In the genomic region with DNA sequence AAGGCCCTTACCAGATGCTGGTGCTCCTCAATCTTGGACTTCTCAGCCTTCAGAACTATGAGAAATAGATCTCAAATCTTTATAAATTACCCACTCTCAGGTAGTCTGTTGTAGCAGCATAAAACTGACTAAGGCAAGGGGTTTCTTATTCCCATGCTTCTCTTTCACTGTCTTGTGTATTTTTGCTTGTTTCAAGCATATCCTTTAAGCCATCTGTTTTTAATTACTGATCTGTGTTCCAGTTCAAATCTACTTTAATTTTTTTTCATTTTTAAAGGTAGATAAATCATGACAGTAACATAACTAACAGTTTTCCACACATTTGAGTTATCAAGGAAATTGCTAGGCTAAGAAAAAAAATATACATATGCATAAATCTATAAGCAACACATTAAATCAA, we compare ENCODE assay signal across 32 cellular contexts.
"Had no signal": no experiment of that assay in that cellular context is flagged by ENCODE, and none has a peak within 500 bp of the region (broad histone marks: within the 10 kb centered on the region; RNA-seq: fewer than 3 reads in every experiment).

No MANE protein-coding gene starts in this region.

- H3K4me3 Mint-ChIP-seq: activated B cell treated with CpG ODN at 0.5 μM for 24 hours; activated CD4-positive, alpha-beta memory T cell treated with anti-CD3 and anti-CD28 coated beads for 36 hours; activated CD4-positive, alpha-beta T cell treated with anti-CD3 and anti-CD28 coated beads for 36 hours; activated CD4-positive, alpha-beta T cell treated with anti-CD3 and anti-CD28 coated beads, Interleukin-2, amount 10 ng/mL, durations not matched to agents 24 days and 14 days; activated CD8-positive, alpha-beta memory T cell treated with anti-CD3 and anti-CD28 coated beads, Interleukin-2, amount 10 ng/mL, durations not matched to agents 7 days and 5 days; activated CD8-positive, alpha-beta T cell treated with anti-CD3 and anti-CD28 coated beads, Interleukin-2, amount 10 ng/mL, durations not matched to agents 7 days and 5 days; activated naive CD4-positive, alpha-beta T cell treated with anti-CD3 and anti-CD28 coated beads, Interleukin-2, amount 10 ng/mL, durations not matched to agents 7 days and 5 days; activated naive CD8-positive, alpha-beta T cell treated with anti-CD3 and anti-CD28 coated beads, Interleukin-2, amount 10 ng/mL, durations not matched to agents 7 days and 5 days; activated T-cell treated with anti-CD3 and anti-CD28 coated beads, Interleukin-2, amount 50 U/mL, for 24 hours; activated T-cell treated with anti-CD3 and anti-CD28 coated beads, Interleukin-2, amount 50 U/mL, for 72 hours; effector memory CD8-positive, alpha-beta T cell; T-helper 17 cell; T-helper 2 cell treated with Interferon-gamma antibody and Interleukin-4, amounts not matched to agents 5 μg/mL and 100 μg/mL, for 36 hours had no signal

- H3K27me3 ChIP-seq: brain microvascular endothelial cell, colonic mucosa, esophagus muscularis mucosa, gastroesophageal sphincter, hepatocyte had no signal

- DNase-seq: activated B cell treated with CpG ODN at 0.5 μM for 24 hours; activated CD4-positive, alpha-beta memory T cell treated with anti-CD3 and anti-CD28 coated beads for 36 hours; activated CD4-positive, alpha-beta T cell treated with anti-CD3 and anti-CD28 coated beads for 36 hours; activated CD4-positive, alpha-beta T cell treated with anti-CD3 and anti-CD28 coated beads, Interleukin-2, amount 10 ng/mL, durations not matched to agents 24 days and 14 days; activated CD4-positive, CD25-positive, alpha-beta regulatory T cell treated with anti-CD3 and anti-CD28 coated beads, Interleukin-2, amount 50 U/mL, for 72 hours; activated CD8-positive, alpha-beta memory T cell treated with anti-CD3 and anti-CD28 coated beads, Interleukin-2, amount 10 ng/mL, durations not matched to agents 7 days and 5 days; activated CD8-positive, alpha-beta memory T cell treated with anti-CD3 and anti-CD28 coated beads, Interleukin-2, amount 50 U/mL, for 4 hours; activated CD8-positive, alpha-beta T cell treated with anti-CD3 and anti-CD28 coated beads, Interleukin-2, amount 10 ng/mL, durations not matched to agents 7 days and 5 days; activated gamma-delta T cell; activated naive CD4-positive, alpha-beta T cell; activated naive CD4-positive, alpha-beta T cell treated with anti-CD3 and anti-CD28 coated beads, Interleukin-2, amount 10 ng/mL, durations not matched to agents 7 days and 5 days; activated naive CD8-positive, alpha-beta T cell treated with anti-CD3 and anti-CD28 coated beads, Interleukin-2, amount 10 ng/mL, durations not matched to agents 7 days and 5 days; activated T-cell treated with anti-CD3 and anti-CD28 coated beads for 4 hours; activated T-cell treated with anti-CD3 and anti-CD28 coated beads, Interleukin-2, amount 50 U/mL, for 24 hours; activated T-cell treated with anti-CD3 and anti-CD28 coated beads, Interleukin-2, amount 50 U/mL, for 72 hours; amniotic stem cell; anterior cingulate cortex; brain microvascular endothelial cell; colonic mucosa; effector memory CD8-positive, alpha-beta T cell; erythroblast; foreskin melanocyte; heart right ventricle; T-helper 1 cell; T-helper 17 cell; T1000; WERI-Rb-1 had no signal

- H3K4me1 ChIP-seq: colonic mucosa, esophagus muscularis mucosa, gastroesophageal sphincter had no signal

- H3K27me3 Mint-ChIP-seq: activated CD4-positive, alpha-beta memory T cell treated with anti-CD3 and anti-CD28 coated beads for 36 hours; activated CD4-positive, alpha-beta T cell treated with anti-CD3 and anti-CD28 coated beads for 36 hours; activated T-cell treated with anti-CD3 and anti-CD28 coated beads, Interleukin-2, amount 50 U/mL, for 24 hours; effector memory CD8-positive, alpha-beta T cell; T-helper 17 cell had no signal

- ATAC-seq: activated CD4-positive, alpha-beta T cell treated with anti-CD3 and anti-CD28 coated beads for 36 hours; activated CD8-positive, alpha-beta memory T cell treated with anti-CD3 and anti-CD28 coated beads, Interleukin-2, amount 10 ng/mL, durations not matched to agents 7 days and 5 days; activated CD8-positive, alpha-beta T cell treated with anti-CD3 and anti-CD28 coated beads, Interleukin-2, amount 10 ng/mL, durations not matched to agents 7 days and 5 days; activated naive CD4-positive, alpha-beta T cell treated with anti-CD3 and anti-CD28 coated beads, Interleukin-2, amount 50 U/mL, for 72 hours; activated T-cell treated with anti-CD3 and anti-CD28 coated beads, Interleukin-2, amount 50 U/mL, for 72 hours; effector memory CD8-positive, alpha-beta T cell; gastroesophageal sphincter; heart right ventricle; T-helper 17 cell had no signal

- H3K4me3 ChIP-seq: colonic mucosa, esophagus muscularis mucosa, gastroesophageal sphincter, heart right ventricle, hepatocyte had no signal

- H3K9me3 ChIP-seq: colonic mucosa, esophagus muscularis mucosa had no signal

- H3K36me3 Mint-ChIP-seq: activated CD4-positive, alpha-beta memory T cell treated with anti-CD3 and anti-CD28 coated beads for 36 hours; activated CD8-positive, alpha-beta memory T cell treated with anti-CD3 and anti-CD28 coated beads, Interleukin-2, amount 10 ng/mL, durations not matched to agents 7 days and 5 days; activated naive CD4-positive, alpha-beta T cell treated with anti-CD3 and anti-CD28 coated beads, Interleukin-2, amount 10 ng/mL, durations not matched to agents 7 days and 5 days; activated naive CD4-positive, alpha-beta T cell treated with anti-CD3 and anti-CD28 coated beads, Interleukin-2, amount 50 U/mL, for 72 hours had no signal

- H3K27ac ChIP-seq: brain microvascular endothelial cell, colonic mucosa, esophagus muscularis mucosa, gastroesophageal sphincter, heart right ventricle, hepatocyte, WERI-Rb-1 had no signal

- H3K4me1 Mint-ChIP-seq: activated B cell treated with CpG ODN at 0.5 μM for 24 hours; activated CD4-positive, alpha-beta T cell treated with anti-CD3 and anti-CD28 coated beads for 36 hours; activated CD4-positive, alpha-beta T cell treated with anti-CD3 and anti-CD28 coated beads, Interleukin-2, amount 10 ng/mL, durations not matched to agents 24 days and 14 days; activated CD8-positive, alpha-beta memory T cell treated with anti-CD3 and anti-CD28 coated beads, Interleukin-2, amount 10 ng/mL, durations not matched to agents 7 days and 5 days; activated naive CD4-positive, alpha-beta T cell treated with anti-CD3 and anti-CD28 coated beads, Interleukin-2, amount 10 ng/mL, durations not matched to agents 7 days and 5 days; T-helper 17 cell had no signal

- H3K27ac Mint-ChIP-seq: activated B cell treated with CpG ODN at 0.5 μM for 24 hours; activated CD4-positive, alpha-beta memory T cell treated with anti-CD3 and anti-CD28 coated beads for 36 hours; activated CD4-positive, alpha-beta T cell treated with anti-CD3 and anti-CD28 coated beads for 36 hours; activated CD4-positive, alpha-beta T cell treated with anti-CD3 and anti-CD28 coated beads, Interleukin-2, amount 10 ng/mL, durations not matched to agents 24 days and 14 days; activated CD8-positive, alpha-beta memory T cell treated with anti-CD3 and anti-CD28 coated beads, Interleukin-2, amount 10 ng/mL, durations not matched to agents 7 days and 5 days; activated CD8-positive, alpha-beta T cell treated with anti-CD3 and anti-CD28 coated beads, Interleukin-2, amount 10 ng/mL, durations not matched to agents 7 days and 5 days; activated naive CD4-positive, alpha-beta T cell treated with anti-CD3 and anti-CD28 coated beads, Interleukin-2, amount 10 ng/mL, durations not matched to agents 7 days and 5 days; activated naive CD4-positive, alpha-beta T cell treated with anti-CD3 and anti-CD28 coated beads, Interleukin-2, amount 50 U/mL, for 72 hours; activated naive CD8-positive, alpha-beta T cell treated with anti-CD3 and anti-CD28 coated beads, Interleukin-2, amount 10 ng/mL, durations not matched to agents 7 days and 5 days; activated T-cell treated with anti-CD3 and anti-CD28 coated beads, Interleukin-2, amount 50 U/mL, for 24 hours; activated T-cell treated with anti-CD3 and anti-CD28 coated beads, Interleukin-2, amount 50 U/mL, for 72 hours; effector memory CD8-positive, alpha-beta T cell; T-helper 17 cell; T-helper 2 cell treated with Interferon-gamma antibody and Interleukin-4, amounts not matched to agents 5 μg/mL and 100 μg/mL, for 36 hours had no signal

- H3K9me3 Mint-ChIP-seq: activated T-cell treated with anti-CD3 and anti-CD28 coated beads, Interleukin-2, amount 50 U/mL, for 24 hours; activated T-cell treated with anti-CD3 and anti-CD28 coated beads, Interleukin-2, amount 50 U/mL, for 72 hours; effector memory CD8-positive, alpha-beta T cell had no signal

- H3K36me3 ChIP-seq: brain microvascular endothelial cell, colonic mucosa, esophagus muscularis mucosa, gastroesophageal sphincter, heart right ventricle, WERI-Rb-1 had no signal
